ENCODE assay signal across 16 cellular contexts in genomic region chr19:47545061-47545948, GRCh38. TPM values are rescaled to one million over a fixed set of nuclear protein-coding genes. Genes with fewer than 3 reads are reported as not detected.
DNase-seq lines count a peak whose midpoint lies in the region; ATAC-seq and TF ChIP-seq lines count a peak whose summit lies in the region.
"Had no signal": no experiment of that assay in that cellular context is flagged by ENCODE, and none has a peak within 500 bp of the region (broad histone marks: within the 10 kb centered on the region; RNA-seq: fewer than 3 reads in every experiment).

No MANE protein-coding gene starts in this region.

- ATAC-seq in GM19035 (IDR thresholded peaks at IDR 0.05; ENCODE audit: unreplicated experiment) = no peak

- no peak overlapping the region for H2AFZ ChIP-seq in osteoblast (ENCODE audit: low read length)
- H2AFZ ChIP-seq: PC-9 had no signal

- H3K27ac ChIP-seq in effector memory CD4-positive, alpha-beta T cell (ENCODE audit: insufficient read depth, low read length, poor library complexity, severe bottlenecking) = no peak overlapping the region
- H3K27ac ChIP-seq in osteoblast (ENCODE audit: low read depth, low read length) = no peak overlapping the region
- H3K27ac ChIP-seq: PC-9, skin epidermis had no signal

- H3K79me2 ChIP-seq in osteoblast (ENCODE audit: insufficient read depth, low read length) = no peaks in the 10 kb centered on the region

- H3K9me3 ChIP-seq in effector memory CD4-positive, alpha-beta T cell (ENCODE audit: control insufficient read depth, low read length) = no peaks in the 10 kb centered on the region
- no peaks in the 10 kb centered on the region for H3K9me3 ChIP-seq in osteoblast (ENCODE audit: low read depth, low read length)

- no peaks in the 10 kb centered on the region for H4K20me1 ChIP-seq in osteoblast (ENCODE audit: insufficient read depth, low read length)

- peak; percentile 49 for DNase-seq in AG08396 (ENCODE audit: low spot score)
- DNase-seq in H7 = peak; percentile 67
- no peak for DNase-seq in effector memory CD4-positive, alpha-beta T cell
- DNase-seq in osteoblast (ENCODE audit: insufficient read length, low spot score, missing footprints) = peak; percentile 76
- no peak for DNase-seq in T1000 (lab: John Stamatoyannopoulos, UW)
- DNase-seq in HuH-7.5 (ENCODE audit: low spot score) = no peak
- no peak for DNase-seq in nucleus accumbens (lab: John Stamatoyannopoulos, UW)
- DNase-seq: activated CD4-positive, CD25-positive, alpha-beta regulatory T cell; DND-41; Kasumi-1; NCI-H187; NCI-H526 treated with DMSO at 0.1 percent for 48 hours; PC-9 had no signal

- peak overlapping the region; percentile 18 for H3K4me2 ChIP-seq in osteoblast (ENCODE audit: insufficient read depth, low read length)
- H3K4me2 ChIP-seq: PC-9 had no signal

- no peaks in the 10 kb centered on the region for H3K27me3 ChIP-seq in H7 (ENCODE audit: control insufficient read depth, insufficient read depth, low read length)
- peaks cover 11% of the 10 kb centered on the region for H3K27me3 ChIP-seq in effector memory CD4-positive, alpha-beta T cell (replicated peaks; ENCODE audit: control insufficient read depth, insufficient read depth, low read length, poor library complexity, severe bottlenecking)
- H3K27me3 ChIP-seq in osteoblast (ENCODE audit: insufficient read depth, low read length) = peaks cover 11% of the 10 kb centered on the region

- no peak for TF ChIP-seq CTCF in osteoblast (IDR thresholded peaks at IDR 0.05; ENCODE audit: extremely low read depth, low read depth, low read length)

- peaks cover 10% of the 10 kb centered on the region for H3K4me1 ChIP-seq in effector memory CD4-positive, alpha-beta T cell (ENCODE audit: control insufficient read depth, insufficient read depth, low read length, poor library complexity, severe bottlenecking)
- H3K4me1 ChIP-seq in osteoblast (ENCODE audit: insufficient read depth, low read length) = no peaks in the 10 kb centered on the region

- H3K4me3 ChIP-seq in H7 (ENCODE audit: insufficient read depth, low read depth, low read length) = no peak overlapping the region
- peak overlapping the region; percentile 17 for H3K4me3 ChIP-seq in effector memory CD4-positive, alpha-beta T cell (ENCODE audit: insufficient read depth, low read depth, low read length, poor library complexity, severe bottlenecking)
- no peak overlapping the region for H3K4me3 ChIP-seq in osteoblast (ENCODE audit: insufficient read depth, low read length)
- H3K4me3 ChIP-seq: PC-9 had no signal

- H3K36me3 ChIP-seq in H7 (replicated peaks; ENCODE audit: control insufficient read depth, insufficient read depth, low read length) (no peaks in the 10 kb centered on the region), osteoblast (ENCODE audit: insufficient read depth, low read length) (no peaks in the 10 kb centered on the region)
- H3K36me3 ChIP-seq in effector memory CD4-positive, alpha-beta T cell (ENCODE audit: control insufficient read depth, insufficient read depth, low read length) = no peaks in the 10 kb centered on the region

RNA-seq across cellular contexts. Expression of gene ZNF541, which starts 27.6 kb away (rescaled TPM):
- not detected in 2 replicates for total RNA-seq in H7 (2014; rRNA removed; shearing (Covaris generic))
- total RNA-seq in osteoblast = under 0.01 TPM in 2 replicates
- total RNA-seq: chondrocyte, PC-9 had no signal

RNA-seq across cellular contexts. Expression of gene NAPA, which starts 30.4 kb away (rescaled TPM):
- total RNA-seq in H7 (2014; rRNA removed; shearing (Covaris generic)) = 82.1 and 98.3 TPM in 2 replicates
- total RNA-seq in osteoblast = 95.9 and 96.4 TPM in 2 replicates

Comparison
In these comparisons a context has a peak if more than half of its experiments do, and no peak if none do; other contexts are left out.
1. DNase-seq: peak in AG08396 (single experiment), H7 (single experiment) and osteoblast (single experiment); none in effector memory CD4-positive, alpha-beta T cell (0 of 3), T1000 (single experiment), HuH-7.5 (single experiment) and nucleus accumbens (0 of 56).